In genomic region chr4:148065069-148065468, GRCh38 we compare ENCODE assay signal across 15 cellular contexts.
DNase-seq lines count a peak whose midpoint lies in the region; ATAC-seq and TF ChIP-seq lines count a peak whose summit lies in the region.
"Had no signal": no experiment of that assay in that cellular context is flagged by ENCODE, and none has a peak within 500 bp of the region (broad histone marks: within the 10 kb centered on the region; RNA-seq: fewer than 3 reads in every experiment).

No MANE protein-coding gene starts in this region.

- H3K79me2 ChIP-seq in SK-N-SH (ENCODE audit: insufficient read depth): no peaks in the 10 kb centered on the region; the same call in 1 of the 2 replicates

- no peak for DNase-seq in SK-N-SH
- no peak for DNase-seq in chondrocyte (ENCODE audit: low spot score)
- DNase-seq in left kidney (ENCODE audit: low read depth, low spot score): peak; percentile 58
- DNase-seq in superior temporal gyrus (ENCODE audit: extremely low spot score): peak; percentile 67
- no peak for DNase-seq in SW 1271 (lab: John Stamatoyannopoulos, UW)
- DNase-seq in NCI-H345 treated with DMSO at 0.1 percent for 48 hours (lab: John Stamatoyannopoulos, UW; ENCODE audit: unreplicated experiment): no peak
- DNase-seq: activated gamma-delta T cell, heart left ventricle, NCI-H187 treated with DMSO at 0.1 percent for 48 hours, sigmoid colon, transverse colon had no signal

- 88% methylated on average over 5 of the region's 5 CpGs for WGBS in SK-N-SH (ENCODE audit: low lambda C conversion rate)

- H3K4me3 ChIP-seq in SK-N-SH (ENCODE audit: low read depth in 2 of 2, low read length in 1 of 2): no peak overlapping the region
- H3K4me3 ChIP-seq: heart left ventricle, sigmoid colon, transverse colon had no signal

- H3K9me3 Mint-ChIP-seq in chondrocyte (ENCODE audit: low read depth): no peaks in the 10 kb centered on the region
- H3K9me3 Mint-ChIP-seq: dendritic cell treated with granulocyte-macrophage colony-stimulating factor and Interleukin-4, amounts not matched to agents 40 ng/mL and 50 ng/mL, for 4 days; IgD-negative memory B cell had no signal

- H3F3A ChIP-seq in SK-N-SH (replicated peaks; ENCODE audit: insufficient read depth): no peaks in the 10 kb centered on the region

- CTCF ChIA-PET in SK-N-SH (lab: Yijun Ruan, JAX): no interaction called here

- peaks cover 3 to 22% of the 10 kb centered on the region in 2 experiments for H3K36me3 ChIP-seq in SK-N-SH (replicated peaks in 1 of 2; ENCODE audit: control insufficient read depth in 1 of 2, insufficient read depth in 2 of 2, low read length in 1 of 2)
- H3K36me3 ChIP-seq: transverse colon had no signal

- peaks cover 38% of the 10 kb centered on the region for H3K36me3 Mint-ChIP-seq in chondrocyte (ENCODE audit: low read depth)
- H3K36me3 Mint-ChIP-seq: IgD-negative memory B cell had no signal

- no peaks in the 10 kb centered on the region for H3K9me2 ChIP-seq in SK-N-SH

- no peak for TF ChIP-seq EP300 in SK-N-SH (IDR thresholded peaks at IDR 0.05; ENCODE audit: borderline replicate concordance in 1 of 2, low read depth in 1 of 2, low read length in 1 of 2)

- H3K4me3 Mint-ChIP-seq in chondrocyte (ENCODE audit: unreplicated experiment): no peak overlapping the region
- H3K4me3 Mint-ChIP-seq: dendritic cell treated with granulocyte-macrophage colony-stimulating factor and Interleukin-4, amounts not matched to agents 40 ng/mL and 50 ng/mL, for 4 days; IgD-negative memory B cell had no signal

- H4K20me1 ChIP-seq in SK-N-SH (ENCODE audit: insufficient read depth): 0 out of 2 replicates have a peak, but pooled peaks cover 7% of the 10 kb centered on the region

- H3K9ac ChIP-seq in SK-N-SH: no peak overlapping the region

- peaks cover 57% of the 10 kb centered on the region for H3K4me1 Mint-ChIP-seq in chondrocyte (ENCODE audit: low read depth)

- POLR2A ChIA-PET in SK-N-SH (lab: Yijun Ruan, JAX): no interaction called here

- ATAC-seq in SK-N-SH treated with all-trans-retinoic acid at 6 μM for 48 hours (peak; percentile 24; the same call in 2 of the 3 replicates), HG02571 (IDR thresholded peaks at IDR 0.05; ENCODE audit: unreplicated experiment) (no peak)
- ATAC-seq: heart left ventricle had no signal

- peaks cover 0 to 32% of the 10 kb centered on the region in 2 experiments; a peak in 2 of 4 replicates for H3K4me1 ChIP-seq in SK-N-SH (ENCODE audit: control insufficient read depth in 1 of 2, insufficient read depth in 2 of 2, low read depth in 1 of 2, low read length in 1 of 2)

- TF ChIP-seq CTCF in SK-N-SH (IDR thresholded peaks at IDR 0.05) (no peak), chondrocyte (IDR thresholded peaks at IDR 0.05) (no peak)

- TF ChIP-seq RAD21 in SK-N-SH (IDR thresholded peaks at IDR 0.05; ENCODE audit: low read length): no peak

- H2AFZ ChIP-seq in SK-N-SH (ENCODE audit: low read depth): no peak overlapping the region

- H3K27ac ChIP-seq in SK-N-SH (ENCODE audit: low read depth in 2 of 2, low read length in 1 of 2): no peak overlapping the region
- H3K27ac ChIP-seq: heart left ventricle, sigmoid colon, transverse colon had no signal

- no peaks in the 10 kb centered on the region for H3K9me3 ChIP-seq in SK-N-SH
- H3K9me3 ChIP-seq: heart left ventricle, sigmoid colon, transverse colon had no signal

- no peaks in the 10 kb centered on the region for H3K27me3 Mint-ChIP-seq in chondrocyte (ENCODE audit: low read depth)
- H3K27me3 Mint-ChIP-seq: dendritic cell treated with granulocyte-macrophage colony-stimulating factor and Interleukin-4, amounts not matched to agents 40 ng/mL and 50 ng/mL, for 4 days had no signal

- no peak overlapping the region for H3K4me2 ChIP-seq in SK-N-SH

- peak overlapping the region; percentile 50 for H3K27ac Mint-ChIP-seq in chondrocyte (ENCODE audit: unreplicated experiment)
- H3K27ac Mint-ChIP-seq: dendritic cell treated with granulocyte-macrophage colony-stimulating factor and Interleukin-4, amounts not matched to agents 40 ng/mL and 50 ng/mL, for 4 days; IgD-negative memory B cell had no signal

- no peaks in the 10 kb centered on the region for H3K27me3 ChIP-seq in SK-N-SH (ENCODE audit: insufficient read depth)
- H3K27me3 ChIP-seq: heart left ventricle, sigmoid colon, transverse colon had no signal

TF ChIP-seq in SK-N-SH treated with all-trans-retinoic acid at 6 μM for 48 hours, 23 proteins besides CTCF, POLR2A, EP300 and RAD21 (continues in another document):
- TF ChIP-seq ZFP30 (CRISPR knock-in tag; IDR thresholded peaks at IDR 0.05): no peak
- TF ChIP-seq GLIS3 (CRISPR knock-in tag; IDR thresholded peaks at IDR 0.05): no peak
- TF ChIP-seq ZNF565 (CRISPR knock-in tag; conservative IDR thresholded peaks at IDR 0.05; ENCODE audit: low read depth): no peak
- no peak for TF ChIP-seq PPARA (CRISPR knock-in tag; IDR thresholded peaks at IDR 0.05; ENCODE audit: borderline replicate concordance)
- TF ChIP-seq PATZ1 (CRISPR knock-in tag; IDR thresholded peaks at IDR 0.05; ENCODE audit: borderline replicate concordance): no peak

TF ChIP-seq in SK-N-SH, 30 proteins besides CTCF, POLR2A, EP300 and RAD21 (continues in another document):
- TF ChIP-seq YY1 (IDR thresholded peaks at IDR 0.05; ENCODE audit: low read depth): no peak
- TF ChIP-seq TCF12 (IDR thresholded peaks at IDR 0.05): no peak
- no peak for TF ChIP-seq USF1 (IDR thresholded peaks at IDR 0.05; ENCODE audit: borderline replicate concordance, low read depth)
- no peak for TF ChIP-seq GATA2 (CRISPR knock-in tag; IDR thresholded peaks at IDR 0.05)
- no peak for TF ChIP-seq PBX3 (IDR thresholded peaks at IDR 0.05)
- TF ChIP-seq REST (IDR thresholded peaks at IDR 0.05; ENCODE audit: low read depth, low read length): no peak
- no peak for TF ChIP-seq USF2 (IDR thresholded peaks at IDR 0.05; ENCODE audit: borderline replicate concordance, low read depth, low read length)
- TF ChIP-seq MEF2A (IDR thresholded peaks at IDR 0.05; ENCODE audit: borderline replicate concordance, low read depth): no peak
- TF ChIP-seq GABPA (IDR thresholded peaks at IDR 0.05; ENCODE audit: low read depth): no peak
- TF ChIP-seq SMC3 (IDR thresholded peaks at IDR 0.05; ENCODE audit: low read depth, low read length): no peak
- no peak for TF ChIP-seq CHD2 (IDR thresholded peaks at IDR 0.05; ENCODE audit: low read length, partially characterized antibody)
- TF ChIP-seq MAX (IDR thresholded peaks at IDR 0.05; ENCODE audit: low read depth): no peak
- TF ChIP-seq NRF1 (IDR thresholded peaks at IDR 0.05; ENCODE audit: low read depth, low read length): no peak

Comparison
In these comparisons a context has a peak if more than half of its experiments do, and no peak if none do; other contexts are left out.
1. DNase-seq: peak in left kidney (single experiment) and superior temporal gyrus (single experiment); none in SK-N-SH (single experiment), chondrocyte (single experiment), SW 1271 (0 of 2) and NCI-H345 treated with DMSO at 0.1 percent for 48 hours (single experiment).